Comparison of ENCODE assay signal across 11 cellular contexts in genomic region chr2:171248205-171248662, GRCh38.
DNase-seq lines count a peak whose midpoint lies in the region; ATAC-seq, FAIRE-seq and TF ChIP-seq lines count a peak whose summit lies in the region.
"Had no signal": no experiment of that assay in that cellular context is flagged by ENCODE, and none has a peak within 500 bp of the region (broad histone marks: within the 10 kb centered on the region; RNA-seq: fewer than 3 reads in every experiment).

No MANE protein-coding gene starts in this region.

- BruUV-seq in HepG2 (replicated peaks; lab: Mats Ljungman, UMichigan): no TSS peak

- no peaks in the 10 kb centered on the region for H3K9me3 ChIP-seq in T-helper 17 cell (ENCODE audit: control insufficient read depth, low read length, poor library complexity, severe bottlenecking)
- H3K9me3 ChIP-seq in HepG2 (ENCODE audit: low read length): peaks cover 12% of the 10 kb centered on the region

- peak; percentile 76 for ATAC-seq in GM18519 (IDR thresholded peaks at IDR 0.05; ENCODE audit: low FRiP score, unreplicated experiment)
- peak; percentile 61 for ATAC-seq in HG02973 (IDR thresholded peaks at IDR 0.05; ENCODE audit: unreplicated experiment)
- peak; percentile 97 for ATAC-seq in T-helper 17 cell
- peak; percentile 54 for ATAC-seq in HepG2
- no peak for ATAC-seq in GM19463 (IDR thresholded peaks at IDR 0.05; ENCODE audit: unreplicated experiment)
- no peak for ATAC-seq in GM21515 (IDR thresholded peaks at IDR 0.05; ENCODE audit: unreplicated experiment)

- H3K9ac ChIP-seq in HepG2 (ENCODE audit: insufficient read depth, low read depth, low read length): no peak overlapping the region

- H3K4me3 ChIP-seq in HepG2 (replicated peaks in 1 of 3; ENCODE audit: insufficient read depth in 1 of 3, low read depth in 2 of 3, low read length in 3 of 3): no peak overlapping the region

- H4K20me1 ChIP-seq in HepG2 (ENCODE audit: insufficient read depth, low read length): no peaks in the 10 kb centered on the region

- TF ChIP-seq EP300 in HepG2 (IDR thresholded peaks at IDR 0.05; ENCODE audit: low read depth in 2 of 2, low read length in 2 of 2): no peak
- TF ChIP-seq EP300 in HepG2 (CRISPR knock-in tag; IDR thresholded peaks at IDR 0.05; ENCODE audit: borderline replicate concordance): no peak

- no peaks in the 10 kb centered on the region for H3K36me3 ChIP-seq in HepG2 (replicated peaks in 1 of 2; ENCODE audit: control insufficient read depth in 1 of 2, insufficient read depth in 2 of 2, low read length in 2 of 2)

- in situ Hi-C loops in HepG2 (cut with HindIII; ENCODE audit: extremely low pct_ligation_motif_present, low pct_unique_long_range_greater_than_20kb): no loop called here
- in situ Hi-C loops in ACHN (cut with HindIII; ENCODE audit: low pct_ligation_motif_present, low pct_unique_long_range_greater_than_20kb, low sequenced_read_pairs): no loop called here

- no peaks in the 10 kb centered on the region; a peak in 1 of 5 replicates for H3K27me3 ChIP-seq in HepG2 (ENCODE audit: control insufficient read depth in 1 of 2, insufficient read depth in 2 of 2, low read length in 2 of 2)

- peak overlapping the region; percentile 66 for H3K4me3 Mint-ChIP-seq in T-helper 17 cell
- H3K4me3 Mint-ChIP-seq: natural killer cell treated with Interleukin-12 subunit alpha and Interleukin-12 subunit beta and Interleukin-15 and Interleukin-18, amount 100 ng/mL, for 72 hours had no signal

- H3K27ac Mint-ChIP-seq in T-helper 17 cell: peak overlapping the region; percentile 60
- H3K27ac Mint-ChIP-seq: natural killer cell treated with Interleukin-12 subunit alpha and Interleukin-12 subunit beta and Interleukin-15 and Interleukin-18, amount 100 ng/mL, for 72 hours had no signal

- TF ChIP-seq CTCF in HepG2 (CRISPR knock-in tag; IDR thresholded peaks at IDR 0.05): no peak

- H3K4me1 ChIP-seq in HepG2 (ENCODE audit: insufficient read depth, low read length): peaks cover 7% of the 10 kb centered on the region; the same call in 1 of the 2 replicates

- CTCF ChIA-PET in HepG2 (lab: Yijun Ruan, JAX; ENCODE audit: low intra/inter-chr PET ratio, low total read pairs): no interaction called here

- no peaks in the 10 kb centered on the region for H3K79me2 ChIP-seq in HepG2 (ENCODE audit: insufficient read depth, low read length)

- DNase-seq in T-helper 17 cell (peak in 2 of 3 donors; percentile 4 to 8), HepG2 (ENCODE audit: low spot score) (no peak), ACHN (no peak), HTR-8/SVneo (ENCODE audit: insufficient read length, low spot score) (no peak)
- DNase-seq: hippocampal formation, NCI-H2081 treated with DMSO at 0.1 percent for 48 hours had no signal

- TF ChIP-seq POLR2A in HepG2 (IDR thresholded peaks at IDR 0.05; ENCODE audit: insufficient read depth in 1 of 2, low read depth in 2 of 2, low read length in 2 of 2): no peak

- WGBS in HepG2 (ENCODE audit: low lambda C conversion rate): 25% methylated on average over 5 of the region's 5 CpGs

- no peak overlapping the region for H2AFZ ChIP-seq in HepG2 (ENCODE audit: low read length)

- FAIRE-seq in HepG2 (lab: Jason Lieb, UNC): no peak
- FAIRE-seq in HTR-8/SVneo (lab: Jason Lieb, UNC): no peak

- TF ChIP-seq RAD21 in HepG2 (CRISPR knock-in tag; IDR thresholded peaks at IDR 0.05): no peak

- intact Hi-C loops in HepG2 (cut with micrococcal nuclease; ENCODE audit: unreplicated experiment): loop anchor here (10.0 kb wide), 1 partner anchor 273 kb away; no protein-coding TSS in a partner anchor

- no peaks in the 10 kb centered on the region for H3K27me3 Mint-ChIP-seq in T-helper 17 cell
- H3K27me3 Mint-ChIP-seq: natural killer cell treated with Interleukin-12 subunit alpha and Interleukin-12 subunit beta and Interleukin-15 and Interleukin-18, amount 100 ng/mL, for 72 hours had no signal

- H3K27ac ChIP-seq in HepG2 (ENCODE audit: extremely low read length, insufficient read depth, low read length): no peak overlapping the region

- peaks cover 5% of the 10 kb centered on the region for H3K36me3 Mint-ChIP-seq in T-helper 17 cell (ENCODE audit: low read depth)
- H3K36me3 Mint-ChIP-seq: natural killer cell treated with Interleukin-12 subunit alpha and Interleukin-12 subunit beta and Interleukin-15 and Interleukin-18, amount 100 ng/mL, for 72 hours had no signal

- POLR2A ChIA-PET in HepG2 (lab: Yijun Ruan, JAX): no interaction called here

- no peak overlapping the region for H3K4me2 ChIP-seq in HepG2 (ENCODE audit: low read depth, low read length)

- H3K4me1 Mint-ChIP-seq in T-helper 17 cell: peaks cover 32% of the 10 kb centered on the region

TF ChIP-seq in HepG2, 621 proteins besides CTCF, POLR2A, EP300 and RAD21:
- TF ChIP-seq TCF7 (IDR thresholded peaks at IDR 0.05; ENCODE audit: low read depth) (no peak), PTBP1 (IDR thresholded peaks at IDR 0.05; ENCODE audit: low read depth, low read length, poor library complexity, severe bottlenecking) (no peak), IKZF4 (CRISPR knock-in tag; IDR thresholded peaks at IDR 0.05; ENCODE audit: borderline replicate concordance, low read depth, not compliant biosample characterization) (no peak), DMTF1 (CRISPR knock-in tag; IDR thresholded peaks at IDR 0.05) (no peak), FOXA3 (CRISPR knock-in tag; IDR thresholded peaks at IDR 0.05) (no peak), ZMYM4 (CRISPR knock-in tag; IDR thresholded peaks at IDR 0.05) (no peak), ZNF264 (CRISPR knock-in tag; IDR thresholded peaks at IDR 0.05) (no peak), RFX5 (IDR thresholded peaks at IDR 0.05; ENCODE audit: low read depth, low read length) (no peak), ZMAT3 (CRISPR knock-in tag; conservative IDR thresholded peaks at IDR 0.05) (no peak), ZNF598 (CRISPR knock-in tag; IDR thresholded peaks at IDR 0.05; ENCODE audit: borderline replicate concordance) (no peak), ZNF205 (CRISPR knock-in tag; IDR thresholded peaks at IDR 0.05) (no peak), KLF11 (CRISPR knock-in tag; IDR thresholded peaks at IDR 0.05) (no peak), ZSCAN31 (CRISPR knock-in tag; IDR thresholded peaks at IDR 0.05; ENCODE audit: low read depth) (no peak), HNRNPH1 (optimal IDR thresholded peaks at IDR 0.05; ENCODE audit: low read depth, low read length) (no peak), ZNF432 (CRISPR knock-in tag; IDR thresholded peaks at IDR 0.05; ENCODE audit: borderline replicate concordance) (no peak), RFX3 (CRISPR knock-in tag; IDR thresholded peaks at IDR 0.05) (no peak)
- TF ChIP-seq, protein P1, sequence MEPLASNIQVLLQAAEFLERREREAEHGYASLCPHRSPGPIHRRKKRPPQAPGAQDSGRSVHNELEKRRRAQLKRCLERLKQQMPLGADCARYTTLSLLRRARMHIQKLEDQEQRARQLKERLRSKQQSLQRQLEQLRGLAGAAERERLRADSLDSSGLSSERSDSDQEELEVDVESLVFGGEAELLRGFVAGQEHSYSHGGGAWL (CRISPR knock-in tag; IDR thresholded peaks at IDR 0.05): no peak

Comparison
In these comparisons a context has a peak if more than half of its experiments do, and no peak if none do; other contexts are left out.
1. ATAC-seq: peak in GM18519 (single experiment), HG02973 (single experiment), T-helper 17 cell (single experiment) and HepG2 (single experiment); none in GM19463 (single experiment) and GM21515 (single experiment).
2. DNase-seq: peak in T-helper 17 cell (2 of 3); none in HepG2 (single experiment), ACHN (single experiment) and HTR-8/SVneo (single experiment).